ENCODE assay signal across 12 cellular contexts in genomic region chr13:99313473-99313872, GRCh38. TPM values are rescaled to one million over a fixed set of nuclear protein-coding genes. Genes with fewer than 3 reads are reported as not detected.
DNase-seq lines count a peak whose midpoint lies in the region; ATAC-seq and TF ChIP-seq lines count a peak whose summit lies in the region.
"Had no signal": no experiment of that assay in that cellular context is flagged by ENCODE, and none has a peak within 500 bp of the region (broad histone marks: within the 10 kb centered on the region; RNA-seq: fewer than 3 reads in every experiment).

No MANE protein-coding gene starts in this region.

- no peaks in the 10 kb centered on the region for H3K9me3 ChIP-seq in heart left ventricle
- no peaks in the 10 kb centered on the region for H3K9me3 ChIP-seq in tibial nerve
- no peaks in the 10 kb centered on the region for H3K9me3 ChIP-seq in HAP-1

- no peak for TF ChIP-seq POLR2A in heart left ventricle (IDR thresholded peaks at IDR 0.05)
- TF ChIP-seq POLR2A in tibial nerve (IDR thresholded peaks at IDR 0.05), result no peak

- ATAC-seq in heart left ventricle (peak in 3 of 4 donors; percentile 28 to 40 (median 34)), left lobe of liver (peak; percentile 61), HG03378 (IDR thresholded peaks at IDR 0.05; ENCODE audit: unreplicated experiment) (no peak)
- no peak for ATAC-seq in activated naive CD8-positive, alpha-beta T cell treated with anti-CD3 and anti-CD28 coated beads, Interleukin-2, amount 50 U/mL, for 24 hours

- peaks cover 51% of the 10 kb centered on the region for H3K36me3 Mint-ChIP-seq in activated naive CD8-positive, alpha-beta T cell treated with anti-CD3 and anti-CD28 coated beads, Interleukin-2, amount 50 U/mL, for 24 hours (ENCODE audit: low read depth)

- TF ChIP-seq CTCF in heart left ventricle (IDR thresholded peaks at IDR 0.05) (no peak), tibial nerve (IDR thresholded peaks at IDR 0.05) (no peak)

- WGBS in heart left ventricle, 4 donors, result 50 to 67% (median 55%) methylated on average over 3 of the region's 3 CpGs
- WGBS in tibial nerve, 2 donors, result 70 to 73% methylated on average over 3 of the region's 3 CpGs

- H3K4me3 Mint-ChIP-seq in activated naive CD8-positive, alpha-beta T cell treated with anti-CD3 and anti-CD28 coated beads, Interleukin-2, amount 50 U/mL, for 24 hours, result peak overlapping the region; percentile 73
- H3K4me3 Mint-ChIP-seq: memory B cell had no signal

- no peaks in the 10 kb centered on the region for H3K9me3 Mint-ChIP-seq in activated naive CD8-positive, alpha-beta T cell treated with anti-CD3 and anti-CD28 coated beads, Interleukin-2, amount 50 U/mL, for 24 hours
- H3K9me3 Mint-ChIP-seq: memory B cell had no signal

- in situ Hi-C loops in HAP-1 (cut with MboI; ENCODE audit: low sequenced_read_pairs), result no loop called here

- no peaks in the 10 kb centered on the region for H3K27me3 Mint-ChIP-seq in activated naive CD8-positive, alpha-beta T cell treated with anti-CD3 and anti-CD28 coated beads, Interleukin-2, amount 50 U/mL, for 24 hours
- H3K27me3 Mint-ChIP-seq: memory B cell had no signal

- no peaks in the 10 kb centered on the region for H3K27me3 ChIP-seq in heart left ventricle
- no peaks in the 10 kb centered on the region for H3K27me3 ChIP-seq in tibial nerve
- H3K27me3 ChIP-seq in HAP-1 (ENCODE audit: low read depth), result no peaks in the 10 kb centered on the region

- peaks cover 0 to 86% (median 10%) of the 10 kb centered on the region in 12 donors for H3K4me1 ChIP-seq in heart left ventricle
- H3K4me1 ChIP-seq in tibial nerve, result peaks cover 0 to 28% (median 8%) of the 10 kb centered on the region in 4 donors
- no peaks in the 10 kb centered on the region for H3K4me1 ChIP-seq in HAP-1

- intact Hi-C loops in heart left ventricle (cut with DNase I) (no loop called here), cardiac septum (cut with DNase I) (no loop called here)

- DNase-seq in heart left ventricle (no peak), cardiac septum (ENCODE audit: low spot score) (no peak), left lobe of liver (ENCODE audit: low spot score) (no peak), tibial nerve (ENCODE audit: low spot score in 2 of 2) (no peak), germinal center (ENCODE audit: low spot score) (no peak), HAP-1 (ENCODE audit: low spot score in 2 of 2) (no peak)
- no peak for DNase-seq in activated naive CD8-positive, alpha-beta T cell treated with anti-CD3 and anti-CD28 coated beads, Interleukin-2, amount 50 U/mL, for 24 hours
- DNase-seq: Calu3, NCI-H526 treated with DMSO at 0.1 percent for 48 hours, WERI-Rb-1 had no signal

- H3K4me1 Mint-ChIP-seq in activated naive CD8-positive, alpha-beta T cell treated with anti-CD3 and anti-CD28 coated beads, Interleukin-2, amount 50 U/mL, for 24 hours, result peaks cover 88% of the 10 kb centered on the region

- TF ChIP-seq EP300 in tibial nerve (IDR thresholded peaks at IDR 0.05), result no peak

- peak overlapping the region in 1 of 12 donors; percentile 25 for H3K4me3 ChIP-seq in heart left ventricle
- H3K4me3 ChIP-seq in tibial nerve, result no peak overlapping the region
- no peak overlapping the region for H3K4me3 ChIP-seq in HAP-1

- H3K27ac Mint-ChIP-seq in activated naive CD8-positive, alpha-beta T cell treated with anti-CD3 and anti-CD28 coated beads, Interleukin-2, amount 50 U/mL, for 24 hours, result peak overlapping the region; percentile 98
- H3K27ac Mint-ChIP-seq: memory B cell had no signal

- peak overlapping the region in 8 of 12 donors; percentile 21 to 83 (median 32) for H3K27ac ChIP-seq in heart left ventricle
- peak overlapping the region; percentile 31 to 76 (median 57) for H3K27ac ChIP-seq in tibial nerve
- H3K27ac ChIP-seq: WERI-Rb-1 had no signal

- H3K36me3 ChIP-seq in heart left ventricle, result peaks cover 0 to 30% (median 10%) of the 10 kb centered on the region in 9 donors
- H3K36me3 ChIP-seq in tibial nerve, result peaks cover 0 to 8% (median 0%) of the 10 kb centered on the region in 3 donors
- no peaks in the 10 kb centered on the region for H3K36me3 ChIP-seq in HAP-1 (replicated peaks)

RNA-seq across cellular contexts. Expression of gene GPR183, which starts 6.3 kb away (rescaled TPM):
- total RNA-seq in heart left ventricle (1 to 10 TPM in 7 of 9 donors, under 1 TPM in 2; 0.69 to 7.6 (median 1.5) TPM), cardiac septum (1.1 TPM), left lobe of liver (0.70 TPM), tibial nerve (10 to 100 TPM in 3 of 4 donors, 1 to 10 TPM in 1; 6.3 to 20.4 (median 13.1) TPM)
- polyA plus RNA-seq in heart left ventricle, result 1 to 10 TPM in 1 of 2 donors, under 1 TPM in 1; 0.72 to 2.7 TPM
- total RNA-seq: Calu3 had no signal

RNA-seq across cellular contexts. Expression of gene GPR18, which starts 55.3 kb away (rescaled TPM):
- total RNA-seq in heart left ventricle (1 to 10 TPM in 1 of 9 donors, under 1 TPM in 1, not detected in 7; 0.34 to 1.1 TPM), cardiac septum (not detected), left lobe of liver (0.15 TPM), tibial nerve (not detected)
- polyA plus RNA-seq in heart left ventricle, result under 1 TPM in 1 of 2 donors, not detected in 1; 0.04 TPM
- total RNA-seq: Calu3 had no signal

Comparison
In these comparisons a context has a peak if more than half of its experiments do, and no peak if none do; other contexts are left out.
1. ATAC-seq: peak in heart left ventricle (3 of 4) and left lobe of liver (single experiment); none in activated naive CD8-positive, alpha-beta T cell treated with anti-CD3 and anti-CD28 coated beads, Interleukin-2, amount 50 U/mL, for 24 hours (single experiment) and HG03378 (single experiment).